In the genomic region with DNA sequence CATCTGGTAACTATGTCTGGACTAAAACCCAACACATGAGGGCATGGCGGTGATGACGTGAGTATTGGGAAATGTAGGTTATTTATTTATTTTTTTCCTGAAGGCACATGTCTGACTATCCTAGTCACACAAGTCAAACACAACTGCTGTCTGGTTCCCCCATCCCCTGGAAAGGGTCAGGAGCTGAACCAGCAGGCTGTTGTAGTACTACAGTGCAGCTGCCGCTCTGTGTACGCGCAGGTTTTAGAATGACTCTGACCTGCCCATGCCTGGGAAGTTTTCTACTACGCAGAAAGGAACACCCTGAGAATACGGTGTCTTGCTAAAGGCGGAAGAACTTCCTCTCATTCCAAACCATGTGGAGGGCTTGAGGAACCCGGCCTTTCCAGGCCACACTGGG, we compare ENCODE assay signal across 8 cellular contexts. TPM values are rescaled to one million over a fixed set of nuclear protein-coding genes. Genes with fewer than 3 reads are reported as not detected.
DNase-seq lines count a peak whose midpoint lies in the region; ATAC-seq and TF ChIP-seq lines count a peak whose summit lies in the region.

No MANE protein-coding gene starts in this region.

- peaks cover 14% of the 10 kb centered on the region for H3K27me3 ChIP-seq in HUES6 (ENCODE audit: control insufficient read depth, insufficient read depth, low read length)
- H3K27me3 ChIP-seq in SJCRH30, result no peaks in the 10 kb centered on the region
- H3K27me3 ChIP-seq in iPS-18a (ENCODE audit: control insufficient read depth, insufficient read depth, low read length), result peaks cover 9% of the 10 kb centered on the region

- TF ChIP-seq CTCF in astrocyte of the spinal cord (IDR thresholded peaks at IDR 0.05; ENCODE audit: low read depth, low read length), result no peak

- H3K4me1 ChIP-seq in HUES6 (ENCODE audit: control insufficient read depth, insufficient read depth, low read length), result peaks cover 39% of the 10 kb centered on the region
- H3K4me1 ChIP-seq in SJCRH30, result peaks cover 31% of the 10 kb centered on the region
- H3K4me1 ChIP-seq in iPS-18a (ENCODE audit: control insufficient read depth, low read depth, low read length), result peaks cover 32% of the 10 kb centered on the region

- no peaks in the 10 kb centered on the region for H3K9me3 ChIP-seq in HUES6 (ENCODE audit: control insufficient read depth, insufficient read depth, low read depth, low read length)
- H3K9me3 ChIP-seq in SJCRH30 (replicated peaks), result no peaks in the 10 kb centered on the region
- H3K9me3 ChIP-seq in iPS-18a (ENCODE audit: control insufficient read depth, low read depth, low read length), result no peaks in the 10 kb centered on the region

- peak overlapping the region; percentile 82 for H3K4me3 ChIP-seq in HUES6 (ENCODE audit: low read depth, low read length)
- H3K4me3 ChIP-seq in SJCRH30, result peak overlapping the region; percentile 100
- H3K4me3 ChIP-seq in astrocyte of the spinal cord (ENCODE audit: low read depth, low read length), result peak overlapping the region; percentile 89
- peak overlapping the region; percentile 85 for H3K4me3 ChIP-seq in iPS-18a (ENCODE audit: low read length)

- H3K27ac ChIP-seq in HUES6 (ENCODE audit: low read depth, low read length), result peak overlapping the region; percentile 97
- peak overlapping the region; percentile 91 for H3K27ac ChIP-seq in SJCRH30
- H3K27ac ChIP-seq in iPS-18a (ENCODE audit: low read length), result peak overlapping the region; percentile 19

- DNase-seq in G401 (ENCODE audit: low spot score), result peak; percentile 65
- peak; percentile 79 to 81 for DNase-seq in SJCRH30
- DNase-seq in astrocyte of the spinal cord (ENCODE audit: low read depth, low spot score), result peak; percentile 86
- DNase-seq in stimulated activated CD4-positive, alpha-beta T cell treated with anti-CD3 and anti-CD28 coated beads, Interleukin-12 subunit alpha, Interleukin-12 subunit beta, amount 100 ng/mL, for 4 hours, result peak; percentile 35
- DNase-seq in mesenteric fat pad (ENCODE audit: low spot score), result no peak

- peak; percentile 42 for ATAC-seq in GM21528 (IDR thresholded peaks at IDR 0.05; ENCODE audit: low FRiP score, unreplicated experiment)

- H3K36me3 ChIP-seq in HUES6 (ENCODE audit: control insufficient read depth, insufficient read depth, low read length) (0 out of 2 replicates have a peak, but pooled peaks cover 4% of the 10 kb centered on the region), SJCRH30 (no peaks in the 10 kb centered on the region; the same call in 1 of the 2 replicates), iPS-18a (ENCODE audit: control insufficient read depth, low read depth, low read length) (no peaks in the 10 kb centered on the region)

- in situ Hi-C loops in G401 (cut with HindIII; ENCODE audit: low sequenced_read_pairs) (no loop called here), astrocyte of the spinal cord (cut with HindIII; ENCODE audit: low sequenced_read_pairs) (no loop called here)

- H3K9ac ChIP-seq in HUES6 (ENCODE audit: low read length) (peak overlapping the region; percentile 99), iPS-18a (ENCODE audit: low read length) (peak overlapping the region; percentile 92)

RNA-seq across cellular contexts. Expression of gene SLC7A1, which starts 1.2 kb away (rescaled TPM):
- 6.2 and 9.8 TPM in 2 replicates for total RNA-seq in G401 (2014; rRNA removed; shearing (Covaris generic))
- 30.3 and 32.6 TPM in 2 replicates for total RNA-seq in SJCRH30 (2014; rRNA removed; shearing (Covaris generic))
- total RNA-seq in mesenteric fat pad, result 31.9 TPM

Comparison
In these comparisons a context has a peak if more than half of its experiments do, and no peak if none do; other contexts are left out.
1. H3K27ac ChIP-seq: peak in every context shown above with its lines; median percentile 97 in HUES6; 91 in SJCRH30; 19 in iPS-18a.